ENCODE assay signal across 24 cellular contexts in genomic region chr17:77095461-77095860, GRCh38. TPM values are rescaled to one million over a fixed set of nuclear protein-coding genes. Genes with fewer than 3 reads are reported as not detected.
DNase-seq lines count a peak whose midpoint lies in the region; ATAC-seq and TF ChIP-seq lines count a peak whose summit lies in the region.
"Had no signal": no experiment of that assay in that cellular context is flagged by ENCODE, and none has a peak within 500 bp of the region (broad histone marks: within the 10 kb centered on the region; RNA-seq: fewer than 3 reads in every experiment).

No MANE protein-coding gene starts in this region.

- H3K27me3 ChIP-seq in adipocyte (replicated peaks; ENCODE audit: control insufficient read depth, insufficient read depth, low read length), result no peaks in the 10 kb centered on the region
- no peaks in the 10 kb centered on the region for H3K27me3 ChIP-seq in psoas muscle (ENCODE audit: insufficient read depth in 3 of 3, low read length in 2 of 3)
- H3K27me3 ChIP-seq: neutrophil had no signal

- intact Hi-C loops in psoas muscle (cut with DNase I), result loop anchor here (5.0 kb wide), 4 partner anchors 37 to 117 kb away; no protein-coding TSS in a partner anchor

- H3K4me3 Mint-ChIP-seq in stimulated activated naive CD8-positive, alpha-beta T cell treated with anti-CD3 and anti-CD28 coated beads, Interleukin-15, Interleukin-2, amounts not matched to agents 100 ng/mL and 50 ng/mL, for 24 hours, result no peak overlapping the region
- H3K4me3 Mint-ChIP-seq: activated CD4-positive, alpha-beta memory T cell treated with anti-CD3 and anti-CD28 coated beads for 36 hours; CD4-positive, alpha-beta memory T cell; memory B cell had no signal

- peak overlapping the region; percentile 11 for H3K27ac ChIP-seq in psoas muscle
- H3K27ac ChIP-seq: HL-60 had no signal

- ATAC-seq in stimulated activated naive CD8-positive, alpha-beta T cell treated with anti-CD3 and anti-CD28 coated beads, Interleukin-15, Interleukin-2, amounts not matched to agents 100 U/mL and 50 U/mL, for 24 hours, result no peak
- ATAC-seq in psoas muscle, result no peak
- ATAC-seq in HG02763 (IDR thresholded peaks at IDR 0.05; ENCODE audit: unreplicated experiment), result no peak
- ATAC-seq: PC-3 had no signal

- H3K4me1 Mint-ChIP-seq in stimulated activated naive CD8-positive, alpha-beta T cell treated with anti-CD3 and anti-CD28 coated beads, Interleukin-15, Interleukin-2, amounts not matched to agents 100 ng/mL and 50 ng/mL, for 24 hours (ENCODE audit: low read depth), result peaks cover 68% of the 10 kb centered on the region

- H3K36me3 Mint-ChIP-seq in stimulated activated naive CD8-positive, alpha-beta T cell treated with anti-CD3 and anti-CD28 coated beads, Interleukin-15, Interleukin-2, amounts not matched to agents 100 ng/mL and 50 ng/mL, for 24 hours (ENCODE audit: low read depth), result peaks cover 78% of the 10 kb centered on the region

- peak overlapping the region; percentile 40 for H3K27ac Mint-ChIP-seq in stimulated activated naive CD8-positive, alpha-beta T cell treated with anti-CD3 and anti-CD28 coated beads, Interleukin-15, Interleukin-2, amounts not matched to agents 100 ng/mL and 50 ng/mL, for 24 hours

- H3K4me1 ChIP-seq in adipocyte (ENCODE audit: control insufficient read depth, insufficient read depth, low read length), result peaks cover 36% of the 10 kb centered on the region
- peaks cover 72% of the 10 kb centered on the region for H3K4me1 ChIP-seq in psoas muscle

- no peak for DNase-seq in stimulated activated naive CD8-positive, alpha-beta T cell treated with anti-CD3 and anti-CD28 coated beads, Interleukin-15, Interleukin-2, amounts not matched to agents 100 U/mL and 50 U/mL, for 24 hours
- DNase-seq in adipocyte (ENCODE audit: low read depth) (no peak), psoas muscle (no peak), SIG-M5 (lab: John Stamatoyannopoulos, UW) (no peak), C1 segment of cervical spinal cord (lab: John Stamatoyannopoulos, UW) (no peak)
- DNase-seq: activated CD4-positive, alpha-beta memory T cell treated with anti-CD3 and anti-CD28 coated beads for 36 hours; activated CD4-positive, CD25-positive, alpha-beta regulatory T cell; anterior cingulate cortex; CD4-positive, alpha-beta memory T cell; DMS 273 treated with DMSO at 0.1 percent for 48 hours; HCEC 1CT; NCI-H1092 treated with DMSO at 0.1 percent for 48 hours; NCI-H2029; NCI-H345; NCI-H774; PC-3; SHP77 treated with DMSO at 0.1 percent for 48 hours; SW 1271 had no signal

- H3K9me3 ChIP-seq in adipocyte (ENCODE audit: control insufficient read depth, low read length) (no peaks in the 10 kb centered on the region), psoas muscle (no peaks in the 10 kb centered on the region)
- H3K9me3 ChIP-seq: neutrophil had no signal

- TF ChIP-seq CTCF in psoas muscle (IDR thresholded peaks at IDR 0.05), result no peak

- peak overlapping the region; percentile 65 for H3K9ac ChIP-seq in adipocyte (ENCODE audit: low read length)

- H3K9me3 Mint-ChIP-seq in stimulated activated naive CD8-positive, alpha-beta T cell treated with anti-CD3 and anti-CD28 coated beads, Interleukin-15, Interleukin-2, amounts not matched to agents 100 ng/mL and 50 ng/mL, for 24 hours, result no peaks in the 10 kb centered on the region
- H3K9me3 Mint-ChIP-seq: activated CD4-positive, alpha-beta memory T cell treated with anti-CD3 and anti-CD28 coated beads for 36 hours; CD4-positive, alpha-beta memory T cell; memory B cell had no signal

- H3K27me3 Mint-ChIP-seq in stimulated activated naive CD8-positive, alpha-beta T cell treated with anti-CD3 and anti-CD28 coated beads, Interleukin-15, Interleukin-2, amounts not matched to agents 100 ng/mL and 50 ng/mL, for 24 hours, result no peaks in the 10 kb centered on the region
- H3K27me3 Mint-ChIP-seq: activated CD4-positive, alpha-beta memory T cell treated with anti-CD3 and anti-CD28 coated beads for 36 hours; CD4-positive, alpha-beta memory T cell; memory B cell had no signal

- H3K4me3 ChIP-seq in adipocyte (ENCODE audit: low read length), result no peak overlapping the region
- no peak overlapping the region for H3K4me3 ChIP-seq in psoas muscle
- H3K4me3 ChIP-seq: skin epidermis had no signal

- peaks cover 48% of the 10 kb centered on the region for H3K36me3 ChIP-seq in adipocyte (ENCODE audit: control insufficient read depth, insufficient read depth, low read length, severe bottlenecking)
- peaks cover 12 to 57% of the 10 kb centered on the region in 2 donors for H3K36me3 ChIP-seq in psoas muscle (ENCODE audit: insufficient read depth in 1 of 2, low read depth in 1 of 2)

- WGBS in psoas muscle, 3 donors, result 87 to 93% (median 90%) methylated on average over 7 of the region's 7 CpGs

RNA-seq across cellular contexts. Expression of gene SEC14L1, which starts 45.3 kb away (rescaled TPM):
- 10 to 100 TPM; 68.7 to 98.9 (median 73.0) TPM for total RNA-seq in psoas muscle
- 10 to 100 TPM; 38.6 to 84.2 (median 43.2) TPM for polyA plus RNA-seq in psoas muscle
